ENCODE assay signal across 16 cellular contexts in the genomic region with DNA sequence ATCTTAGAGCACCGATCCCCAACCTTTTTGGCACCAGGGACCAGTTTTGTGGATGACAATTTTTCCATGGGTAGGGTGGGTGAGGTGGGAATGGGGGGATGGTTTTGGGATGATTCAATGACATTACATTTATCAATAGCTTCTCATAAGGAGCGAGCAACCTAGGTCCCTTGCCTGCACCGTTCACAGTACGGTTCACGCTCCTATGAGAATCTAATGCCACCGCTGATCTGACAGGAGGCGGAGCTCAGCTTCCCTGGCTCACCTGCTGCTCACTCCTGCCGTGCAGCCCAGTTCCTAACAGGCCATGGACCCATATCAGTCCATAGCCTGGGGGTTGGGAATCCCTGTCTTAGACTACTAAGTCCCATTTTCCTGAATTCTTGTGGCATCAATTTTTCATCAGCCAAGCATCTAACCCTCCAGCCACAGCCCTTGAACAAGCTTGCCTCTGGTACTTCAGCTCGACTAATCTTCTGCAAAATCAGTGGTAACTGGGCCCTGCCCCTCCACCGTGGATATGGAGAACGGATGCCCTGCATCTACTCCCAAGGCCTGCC. TPM values are rescaled to one million over a fixed set of nuclear protein-coding genes. Genes with fewer than 3 reads are reported as not detected.
DNase-seq lines count a peak whose midpoint lies in the region; ATAC-seq and TF ChIP-seq lines count a peak whose summit lies in the region.
"Had no signal": no experiment of that assay in that cellular context is flagged by ENCODE, and none has a peak within 500 bp of the region (broad histone marks: within the 10 kb centered on the region; RNA-seq: fewer than 3 reads in every experiment).

No MANE protein-coding gene starts in this region.

- no peak overlapping the region for H3K23ac ChIP-seq in neuronal stem cell (ENCODE audit: low read depth, low read length, poor library complexity)

- peak; percentile 34 for DNase-seq in activated effector memory CD4-positive, alpha-beta T cell treated with anti-CD3 and anti-CD28 coated beads, Interleukin-2, amount 50 U/mL, for 16 hours
- no peak for DNase-seq in activated effector memory CD4-positive, alpha-beta T cell treated with Interleukin-2 at 50 U/mL for 16 hours
- DNase-seq in RWPE2 (ENCODE audit: low spot score) (peak; percentile 20), neuronal stem cell (ENCODE audit: low spot score) (no peak), upper lobe of right lung (peak; percentile 32), GM20000 (ENCODE audit: low spot score) (no peak), DMS79 (lab: John Stamatoyannopoulos, UW) (no peak)
- DNase-seq: BE2C; CD8-positive, alpha-beta T cell; COR-L47; DMS153; DND-41; GDM1; GM23248 had no signal

- H3K4me1 ChIP-seq in RWPE2 (ENCODE audit: insufficient read depth, poor library complexity, severe bottlenecking) (no peaks in the 10 kb centered on the region), neuronal stem cell (ENCODE audit: control insufficient read depth in 2 of 2, insufficient read depth in 1 of 2, low read depth in 1 of 2, low read length in 2 of 2) (no peaks in the 10 kb centered on the region), upper lobe of right lung (no peaks in the 10 kb centered on the region)
- H3K4me1 ChIP-seq: BE2C had no signal

- H3K27ac ChIP-seq in RWPE2 (ENCODE audit: poor library complexity, severe bottlenecking) = no peak overlapping the region
- no peak overlapping the region for H3K27ac ChIP-seq in neuronal stem cell (replicated peaks; ENCODE audit: low read length)
- no peak overlapping the region for H3K27ac ChIP-seq in upper lobe of right lung
- H3K27ac ChIP-seq: GM23248 had no signal

- H4K91ac ChIP-seq in neuronal stem cell (ENCODE audit: low read depth, low read length, poor library complexity) = no peak overlapping the region

- intact Hi-C loops in upper lobe of right lung (cut with DNase I) = no loop called here

- H2BK120ac ChIP-seq in neuronal stem cell (ENCODE audit: low read depth, low read length) = no peak overlapping the region

- H3K14ac ChIP-seq in neuronal stem cell (ENCODE audit: low read length) = peak overlapping the region; percentile 71

- ATAC-seq in RWPE2 (ENCODE audit: low read depth) (no peak), upper lobe of right lung (no peak), GM18502 (IDR thresholded peaks at IDR 0.05; ENCODE audit: poor library complexity, unreplicated experiment) (no peak)
- ATAC-seq: CD8-positive, alpha-beta T cell; HCT116 had no signal

- no peak overlapping the region for H3K4ac ChIP-seq in neuronal stem cell (ENCODE audit: low read length)

- no peaks in the 10 kb centered on the region for H3K9me3 ChIP-seq in RWPE2 (ENCODE audit: severe bottlenecking)
- no peaks in the 10 kb centered on the region for H3K9me3 ChIP-seq in neuronal stem cell (replicated peaks in 1 of 2; ENCODE audit: control insufficient read depth in 2 of 2, insufficient read depth in 1 of 2, low read depth in 1 of 2, low read length in 2 of 2)
- no peaks in the 10 kb centered on the region for H3K9me3 ChIP-seq in upper lobe of right lung
- H3K9me3 ChIP-seq: BE2C had no signal

- H4K8ac ChIP-seq in neuronal stem cell (ENCODE audit: low read depth, low read length) = no peak overlapping the region

- H3K79me1 ChIP-seq in neuronal stem cell (ENCODE audit: low read depth, low read length) = no peaks in the 10 kb centered on the region

- H3K4me3 ChIP-seq in RWPE2 (ENCODE audit: severe bottlenecking) = no peak overlapping the region
- no peak overlapping the region for H3K4me3 ChIP-seq in neuronal stem cell (ENCODE audit: low read length in 2 of 2)
- H3K4me3 ChIP-seq in upper lobe of right lung = no peak overlapping the region
- H3K4me3 ChIP-seq: GM23248 had no signal

- no peaks in the 10 kb centered on the region for H3K36me3 ChIP-seq in RWPE2 (ENCODE audit: low read depth)
- H3K36me3 ChIP-seq in neuronal stem cell (replicated peaks in 1 of 2; ENCODE audit: control insufficient read depth in 2 of 2, insufficient read depth in 2 of 2, low read length in 2 of 2) = no peaks in the 10 kb centered on the region
- no peaks in the 10 kb centered on the region for H3K36me3 ChIP-seq in upper lobe of right lung
- H3K36me3 ChIP-seq: BE2C had no signal

- no peak for TF ChIP-seq CTCF in RWPE2 (IDR thresholded peaks at IDR 0.05; ENCODE audit: poor library complexity, severe bottlenecking)
- TF ChIP-seq CTCF in upper lobe of right lung (IDR thresholded peaks at IDR 0.05) = no peak
- TF ChIP-seq CTCF in GM20000 (IDR thresholded peaks at IDR 0.05; ENCODE audit: extremely low read depth, missing control alignments) = no peak

- no peak overlapping the region for H2BK12ac ChIP-seq in neuronal stem cell (ENCODE audit: low read length)

- H3K27me3 ChIP-seq in RWPE2 (ENCODE audit: insufficient read depth, poor library complexity, severe bottlenecking) (no peaks in the 10 kb centered on the region), neuronal stem cell (ENCODE audit: control insufficient read depth in 3 of 3, insufficient read depth in 3 of 3, low read depth in 1 of 3, low read length in 3 of 3) (no peaks in the 10 kb centered on the region), upper lobe of right lung (no peaks in the 10 kb centered on the region)
- H3K27me3 ChIP-seq: BE2C had no signal

- H2AK5ac ChIP-seq in neuronal stem cell (ENCODE audit: low read depth, low read length) = no peak overlapping the region

- H3K18ac ChIP-seq in neuronal stem cell (ENCODE audit: low read length) = no peak overlapping the region

- H2BK5ac ChIP-seq in neuronal stem cell (ENCODE audit: low read length) = no peak overlapping the region

- H3K9ac ChIP-seq in neuronal stem cell (ENCODE audit: low read depth, low read length, poor library complexity) = no peak overlapping the region
- H3K9ac ChIP-seq: GM23248 had no signal

- H3K4me2 ChIP-seq in neuronal stem cell (ENCODE audit: insufficient read depth, low read length, poor library complexity, severe bottlenecking) = no peak overlapping the region

- no CpG with 5 or more reads among the region's 11 CpGs for WGBS in neuronal stem cell (ENCODE audit: extremely low coverage in 2 of 2, insufficient read length in 2 of 2, insufficient replicate concordance in 1 of 2), 2 donors

- no peak overlapping the region for H2BK15ac ChIP-seq in neuronal stem cell (ENCODE audit: low read length)

- peak overlapping the region; percentile 11 for H2AFZ ChIP-seq in neuronal stem cell (ENCODE audit: low read length)
- H2AFZ ChIP-seq: GM23248 had no signal

RNA-seq across cellular contexts. Expression of a gene that starts 37.0 kb away (rescaled TPM):
- polyA plus RNA-seq in neuronal stem cell (2013, experiment 1 of 2) = 13.5 TPM
- 13.6 TPM for polyA plus RNA-seq in neuronal stem cell (2013, experiment 2 of 2)
- 17.2 TPM for total RNA-seq in upper lobe of right lung

Comparison
In these comparisons a context has a peak if more than half of its experiments do, and no peak if none do; other contexts are left out.
1. DNase-seq: peak in activated effector memory CD4-positive, alpha-beta T cell treated with anti-CD3 and anti-CD28 coated beads, Interleukin-2, amount 50 U/mL, for 16 hours (single experiment), RWPE2 (single experiment) and upper lobe of right lung (single experiment); none in activated effector memory CD4-positive, alpha-beta T cell treated with Interleukin-2 at 50 U/mL for 16 hours (single experiment), neuronal stem cell (single experiment), GM20000 (single experiment) and DMS79 (single experiment).